In genomic region chr2:177577075-177577474, GRCh38 we compare ENCODE assay signal across 9 cellular contexts.
"Had no signal": no experiment of that assay in that cellular context is flagged by ENCODE, and none has a peak within 500 bp of the region (broad histone marks: within the 10 kb centered on the region; RNA-seq: fewer than 3 reads in every experiment).

No MANE protein-coding gene starts in this region.

- H3K27ac Mint-ChIP-seq: HFFc6, IgD-negative memory B cell had no signal

- H3K27ac ChIP-seq: GM23248, HL-60 had no signal

- H2AFZ ChIP-seq: GM23248 had no signal

- H3K4me3 ChIP-seq: GM23248, HAP-1 had no signal

- DNase-seq: GOT3, H7, HFFc6, KG1 had no signal

- H3K9ac ChIP-seq: GM23248 had no signal

- H3K36me3 Mint-ChIP-seq: IgD-negative memory B cell had no signal

- ATAC-seq: HCT116 had no signal

- H3K9me3 ChIP-seq: HAP-1 had no signal

- H3K36me3 ChIP-seq: HAP-1 had no signal

- H3K9me3 Mint-ChIP-seq: HFFc6 had no signal

- H3K4me3 Mint-ChIP-seq: HFFc6, IgD-negative memory B cell had no signal
